ENCODE assay signal across 8 cellular contexts in genomic region chr10:28241766-28242399, GRCh38.
A peak's percentile ranks its signal among the peaks of the same experiment; 100 is the strongest.
DNase-seq lines count a peak whose midpoint lies in the region; ATAC-seq, FAIRE-seq and TF ChIP-seq lines count a peak whose summit lies in the region.

No MANE protein-coding gene starts in this region.

- 10 to 17% (median 14%) methylated on average over 3 of the region's 3 CpGs for WGBS in adrenal gland, 4 donors

- H3K27me3 ChIP-seq in NT2/D1 (ENCODE audit: insufficient read depth, insufficient read length) (no peaks in the 10 kb centered on the region), adrenal gland (no peaks in the 10 kb centered on the region), left ventricle myocardium inferior (ENCODE audit: low read depth) (no peaks in the 10 kb centered on the region)

- H3K27ac ChIP-seq in adrenal gland (no peak overlapping the region), left ventricle myocardium inferior (replicated peaks) (no peak overlapping the region)

- H3K4me3 ChIP-seq in NT2/D1 (ENCODE audit: insufficient read length, low read depth), result no peak overlapping the region
- H3K4me3 ChIP-seq in adrenal gland, result no peak overlapping the region
- H3K4me3 ChIP-seq in left ventricle myocardium inferior, result no peak overlapping the region

- peak; percentile 85 for ATAC-seq in HG03159 (IDR thresholded peaks at IDR 0.05; ENCODE audit: unreplicated experiment)
- ATAC-seq in sciatic nerve, result peak; percentile 82
- ATAC-seq in GM19397 (IDR thresholded peaks at IDR 0.05; ENCODE audit: unreplicated experiment), result no peak

- H3K4me1 ChIP-seq in NT2/D1 (ENCODE audit: insufficient read depth, insufficient read length) (no peaks in the 10 kb centered on the region), adrenal gland (replicated peaks in 1 of 2) (no peaks in the 10 kb centered on the region), left ventricle myocardium inferior (no peaks in the 10 kb centered on the region)

- no peak for TF ChIP-seq POLR2A in adrenal gland (IDR thresholded peaks at IDR 0.05)

- no peak overlapping the region for H3K9ac ChIP-seq in NT2/D1 (ENCODE audit: insufficient read length, low read depth)

- intact Hi-C loops in adrenal gland (cut with DNase I) (no loop called here), left ventricle myocardium inferior (cut with micrococcal nuclease) (loop anchor here (5.0 kb wide), 1 partner anchor 795 kb away; no protein-coding TSS in a partner anchor), sciatic nerve (cut with DNase I) (no loop called here)

- peak; percentile 25 for DNase-seq in GM10266 (ENCODE audit: extremely low spot score)
- peak; percentile 52 for DNase-seq in NT2/D1 (ENCODE audit: low read depth, low spot score)
- peak in 6 of 7 donors; percentile 26 to 61 (median 38) for DNase-seq in adrenal gland
- DNase-seq in left ventricle myocardium inferior, result no peak
- DNase-seq in sciatic nerve (ENCODE audit: low spot score), result no peak

- H3K9me3 ChIP-seq in NT2/D1 (ENCODE audit: insufficient read depth, low read length), result no peaks in the 10 kb centered on the region
- H3K9me3 ChIP-seq in adrenal gland (replicated peaks in 1 of 3), result no peaks in the 10 kb centered on the region
- H3K9me3 ChIP-seq in left ventricle myocardium inferior (replicated peaks), result no peaks in the 10 kb centered on the region

- peak; percentile 95 for FAIRE-seq in A204.1 (lab: Jason Lieb, UNC)

- TF ChIP-seq CTCF in GM10266 (IDR thresholded peaks at IDR 0.05; ENCODE audit: control insufficient read depth, insufficient read depth, low read depth, missing control alignments), result peak; percentile 75
- TF ChIP-seq CTCF in adrenal gland (IDR thresholded peaks at IDR 0.05), result peak; percentile 87 to 97 (median 89)
- peak; percentile 95 for TF ChIP-seq CTCF in left ventricle myocardium inferior (IDR thresholded peaks at IDR 0.05; ENCODE audit: borderline replicate concordance)

- H3K36me3 ChIP-seq in NT2/D1 (ENCODE audit: insufficient read depth, insufficient read length, low read length) (no peaks in the 10 kb centered on the region), adrenal gland (replicated peaks in 1 of 2) (no peaks in the 10 kb centered on the region), left ventricle myocardium inferior (no peaks in the 10 kb centered on the region)

Comparison
In these comparisons a context has a peak if more than half of its experiments do, and no peak if none do; other contexts are left out.
1. DNase-seq: peak in GM10266 (single experiment), NT2/D1 (single experiment) and adrenal gland (6 of 7); none in left ventricle myocardium inferior (single experiment) and sciatic nerve (single experiment).
2. Peak in every context shown above with its lines, with median percentiles within 50 percentile points of each other: CTCF ChIP-seq.